In the genomic region with DNA sequence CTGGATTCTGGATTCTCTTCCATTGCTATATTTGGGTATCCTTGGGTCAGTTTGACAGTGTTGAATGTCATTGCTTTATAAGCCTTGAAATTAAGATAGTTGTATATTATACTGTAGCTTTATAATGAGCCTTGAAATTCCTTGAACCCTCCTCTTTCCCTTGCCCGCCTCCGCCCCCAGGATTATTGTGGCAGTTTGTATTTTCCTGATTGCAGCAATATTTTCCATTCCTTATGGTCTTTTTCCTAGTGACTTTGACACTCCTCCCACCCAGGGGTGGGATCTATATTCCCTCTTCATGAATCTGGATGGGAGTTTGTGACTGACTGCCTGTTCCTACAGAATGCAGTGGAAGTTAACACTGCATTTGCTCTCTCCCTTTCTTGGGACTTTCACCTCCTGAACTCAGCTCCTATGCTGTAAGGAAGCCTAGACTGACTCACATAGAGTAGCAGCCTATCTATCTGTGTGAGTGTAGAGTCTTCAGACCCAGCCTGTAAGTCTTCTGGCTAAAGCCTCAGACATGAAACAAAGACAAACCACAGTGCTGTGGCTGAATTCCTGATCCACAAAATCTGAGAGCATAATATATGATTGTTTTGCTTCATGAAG, we compare ENCODE assay signal across 9 cellular contexts. TPM values are rescaled to one million over a fixed set of nuclear protein-coding genes. Genes with fewer than 3 reads are reported as not detected.
DNase-seq lines count a peak whose midpoint lies in the region; ATAC-seq and TF ChIP-seq lines count a peak whose summit lies in the region.
"Had no signal": no experiment of that assay in that cellular context is flagged by ENCODE, and none has a peak within 500 bp of the region (broad histone marks: within the 10 kb centered on the region; RNA-seq: fewer than 3 reads in every experiment).

No MANE protein-coding gene starts in this region.

- no peak overlapping the region for H3K4me3 ChIP-seq in BLaER1 treated with 17β-estradiol and CSF1 and Interleukin-3, amounts not matched to agents 10 nM and 100 nM
- no peak overlapping the region for H3K4me3 ChIP-seq in ascending aorta

- peaks cover 9 to 58% (median 36%) of the 10 kb centered on the region in 11 experiments; a peak in 19 of 22 replicates for H3K27me3 ChIP-seq in BLaER1 treated with 17β-estradiol and CSF1 and Interleukin-3, amounts not matched to agents 10 nM and 100 nM
- no peaks in the 10 kb centered on the region for H3K27me3 ChIP-seq in ascending aorta

- no peaks in the 10 kb centered on the region for H3K27me3 Mint-ChIP-seq in IgD-negative memory B cell
- no peaks in the 10 kb centered on the region for H3K27me3 Mint-ChIP-seq in memory B cell

- peaks cover 5 to 19% (median 10%) of the 10 kb centered on the region in 3 donors for H3K4me1 Mint-ChIP-seq in IgD-negative memory B cell
- peaks cover 10% of the 10 kb centered on the region for H3K4me1 Mint-ChIP-seq in memory B cell

- H3K4me1 ChIP-seq in BLaER1 treated with 17β-estradiol and CSF1 and Interleukin-3, amounts not matched to agents 10 nM and 100 nM: peaks cover 0 to 15% (median 13%) of the 10 kb centered on the region in 10 experiments; a peak in 15 of 20 replicates
- H3K4me1 ChIP-seq in ascending aorta: no peaks in the 10 kb centered on the region

- intact Hi-C loops in ascending aorta (cut with DNase I): no loop called here

- peaks cover 0 to 21% (median 7%) of the 10 kb centered on the region in 11 experiments; a peak in 7 of 22 replicates for H3K9me3 ChIP-seq in BLaER1 treated with 17β-estradiol and CSF1 and Interleukin-3, amounts not matched to agents 10 nM and 100 nM (replicated peaks in 1 of 11)
- no peaks in the 10 kb centered on the region for H3K9me3 ChIP-seq in ascending aorta

- ATAC-seq in memory B cell (ENCODE audit: low read depth): no peak
- no peak for ATAC-seq in GM19397 (IDR thresholded peaks at IDR 0.05; ENCODE audit: unreplicated experiment)
- ATAC-seq in HG02588 (IDR thresholded peaks at IDR 0.05; ENCODE audit: unreplicated experiment): no peak

- peaks cover 3% of the 10 kb centered on the region for H3K36me3 Mint-ChIP-seq in IgD-negative memory B cell
- H3K36me3 Mint-ChIP-seq in memory B cell: no peaks in the 10 kb centered on the region

- H3K4me3 Mint-ChIP-seq in IgD-negative memory B cell (peak overlapping the region in 3 of 4 donors; percentile 9 to 91 (median 45)), memory B cell (peak overlapping the region; percentile 53)

- H3K4me2 ChIP-seq in BLaER1 treated with 17β-estradiol and CSF1 and Interleukin-3, amounts not matched to agents 10 nM and 100 nM: peak overlapping the region in 9 of 11 experiments; percentile 28 to 83 (median 67); a peak in 12 of 22 replicates

- peaks cover 0 to 8% (median 6%) of the 10 kb centered on the region in 11 experiments; a peak in 9 of 22 replicates for H3K36me3 ChIP-seq in BLaER1 treated with 17β-estradiol and CSF1 and Interleukin-3, amounts not matched to agents 10 nM and 100 nM
- no peaks in the 10 kb centered on the region for H3K36me3 ChIP-seq in ascending aorta

- DNase-seq in ascending aorta (ENCODE audit: low spot score in 2 of 2) (no peak), memory B cell (ENCODE audit: low spot score in 2 of 2) (no peak), HK-2 (ENCODE audit: unreplicated experiment) (no peak), RPMI8226 (no peak)
- DNase-seq: NK-92 treated with Interleukin-12 subunit alpha and Interleukin-12 subunit beta, amount 100 ng/mL, for 24 hours had no signal

- H3K27ac Mint-ChIP-seq in IgD-negative memory B cell: no peak overlapping the region
- H3K27ac Mint-ChIP-seq in memory B cell: peak overlapping the region; percentile 63

- H3K9ac ChIP-seq in BLaER1 treated with 17β-estradiol and CSF1 and Interleukin-3, amounts not matched to agents 10 nM and 100 nM: peak overlapping the region in 1 of 11 experiments; percentile 41; a peak in 2 of 22 replicates

- no peaks in the 10 kb centered on the region for H3K9me3 Mint-ChIP-seq in IgD-negative memory B cell
- no peaks in the 10 kb centered on the region for H3K9me3 Mint-ChIP-seq in memory B cell

- H3K27ac ChIP-seq in BLaER1 treated with 17β-estradiol and CSF1 and Interleukin-3, amounts not matched to agents 10 nM and 100 nM: no peak overlapping the region
- peak overlapping the region; percentile 96 to 97 for H3K27ac ChIP-seq in ascending aorta

- TF ChIP-seq CTCF in ascending aorta (IDR thresholded peaks at IDR 0.05): no peak

- H4K20me1 ChIP-seq in BLaER1 treated with 17β-estradiol and CSF1 and Interleukin-3, amounts not matched to agents 10 nM and 100 nM: peaks cover 0 to 15% (median 0%) of the 10 kb centered on the region in 11 experiments; a peak in 4 of 22 replicates

RNA-seq across cellular contexts. Expression of a gene that starts 2.2 kb away (rescaled TPM):
- 169 TPM for polyA plus RNA-seq in IgD-negative memory B cell
- total RNA-seq in ascending aorta: 54.0 TPM

RNA-seq across cellular contexts. Expression of a gene that starts 6.3 kb away (rescaled TPM):
- 2.7 TPM for polyA plus RNA-seq in IgD-negative memory B cell
- total RNA-seq in ascending aorta: 17.2 TPM

RNA-seq across cellular contexts. Expression of a gene that starts 42.1 kb away (rescaled TPM):
- 19.7 TPM for polyA plus RNA-seq in IgD-negative memory B cell
- total RNA-seq in ascending aorta: 11.9 TPM

RNA-seq across cellular contexts. Expression of a gene that starts 42.1 kb away (rescaled TPM):
- 22.6 TPM for polyA plus RNA-seq in IgD-negative memory B cell
- 6.1 TPM for total RNA-seq in ascending aorta

RNA-seq across cellular contexts. Expression of a gene that starts 42.5 kb away (rescaled TPM):
- 23.4 TPM for polyA plus RNA-seq in IgD-negative memory B cell
- 9.4 TPM for total RNA-seq in ascending aorta

Comparison
In these comparisons a context has a peak if more than half of its experiments do, and no peak if none do; other contexts are left out.
1. H3K27ac ChIP-seq: peak in ascending aorta (2 of 2); none in BLaER1 treated with 17β-estradiol and CSF1 and Interleukin-3, amounts not matched to agents 10 nM and 100 nM (0 of 11).